In genomic region chr4:26812049-26812729, GRCh38 we compare ENCODE assay signal across 15 cellular contexts. TPM values are rescaled to one million over a fixed set of nuclear protein-coding genes. Genes with fewer than 3 reads are reported as not detected.
A peak's percentile ranks its signal among the peaks of the same experiment; 100 is the strongest.
DNase-seq lines count a peak whose midpoint lies in the region; ATAC-seq lines count a peak whose summit lies in the region.
"Had no signal": no experiment of that assay in that cellular context is flagged by ENCODE, and none has a peak within 500 bp of the region (broad histone marks: within the 10 kb centered on the region; RNA-seq: fewer than 3 reads in every experiment).

No MANE protein-coding gene starts in this region.

- no peaks in the 10 kb centered on the region for H3K36me3 Mint-ChIP-seq in CD4-positive, CD25-positive, alpha-beta regulatory T cell
- H3K36me3 Mint-ChIP-seq in naive B cell: peaks cover 11 to 22% of the 10 kb centered on the region in 2 donors

- peak overlapping the region; percentile 49 for H3K4me3 ChIP-seq in CD4-positive, CD25-positive, alpha-beta regulatory T cell (ENCODE audit: low read depth, low read length)
- H3K4me3 ChIP-seq in effector memory CD4-positive, alpha-beta T cell (ENCODE audit: insufficient read depth, low read depth, low read length, poor library complexity, severe bottlenecking): peak overlapping the region; percentile 30
- H3K4me3 ChIP-seq: esophagus squamous epithelium, ovary had no signal

- no peaks in the 10 kb centered on the region for H3K9me3 ChIP-seq in CD4-positive, CD25-positive, alpha-beta regulatory T cell (ENCODE audit: control insufficient read depth in 2 of 2, low read length in 2 of 2)
- H3K9me3 ChIP-seq in effector memory CD4-positive, alpha-beta T cell (ENCODE audit: control insufficient read depth, low read length): no peaks in the 10 kb centered on the region
- H3K9me3 ChIP-seq: esophagus squamous epithelium, ovary had no signal

- peak overlapping the region in 2 of 3 donors; percentile 90 to 94 for H3K27ac Mint-ChIP-seq in CD4-positive, CD25-positive, alpha-beta regulatory T cell
- no peak overlapping the region for H3K27ac Mint-ChIP-seq in naive B cell
- H3K27ac Mint-ChIP-seq: stimulated activated naive CD8-positive, alpha-beta T cell treated with anti-CD3 and anti-CD28 coated beads, Interleukin-15, amount 100 ng/mL, for 72 hours had no signal

- no peak for ATAC-seq in CD4-positive, CD25-positive, alpha-beta regulatory T cell (ENCODE audit: low read depth in 2 of 2)
- no peak for ATAC-seq in naive B cell (ENCODE audit: low read depth in 2 of 2)
- no peak for ATAC-seq in HG03135 (IDR thresholded peaks at IDR 0.05; ENCODE audit: unreplicated experiment)
- ATAC-seq: stimulated activated naive CD8-positive, alpha-beta T cell treated with anti-CD3 and anti-CD28 coated beads, Interleukin-15, amount 100 ng/mL, for 72 hours had no signal

- H3K27me3 ChIP-seq in CD4-positive, CD25-positive, alpha-beta regulatory T cell (ENCODE audit: control insufficient read depth, insufficient read depth, low read length): no peaks in the 10 kb centered on the region
- no peaks in the 10 kb centered on the region for H3K27me3 ChIP-seq in effector memory CD4-positive, alpha-beta T cell (replicated peaks; ENCODE audit: control insufficient read depth, insufficient read depth, low read length, poor library complexity, severe bottlenecking)
- H3K27me3 ChIP-seq: ovary had no signal

- H3K4me1 ChIP-seq in CD4-positive, CD25-positive, alpha-beta regulatory T cell (ENCODE audit: control insufficient read depth, insufficient read depth, low read length, poor library complexity, severe bottlenecking): peaks cover 9% of the 10 kb centered on the region
- H3K4me1 ChIP-seq in effector memory CD4-positive, alpha-beta T cell (ENCODE audit: control insufficient read depth, insufficient read depth, low read length, poor library complexity, severe bottlenecking): peaks cover 12% of the 10 kb centered on the region

- H3K27ac ChIP-seq in CD4-positive, CD25-positive, alpha-beta regulatory T cell (ENCODE audit: insufficient read depth, low read length, poor library complexity, severe bottlenecking): no peak overlapping the region
- no peak overlapping the region for H3K27ac ChIP-seq in effector memory CD4-positive, alpha-beta T cell (ENCODE audit: insufficient read depth, low read length, poor library complexity, severe bottlenecking)
- H3K27ac ChIP-seq: ovary, VCaP had no signal

- peaks cover 7 to 28% (median 22%) of the 10 kb centered on the region in 4 donors for H3K4me1 Mint-ChIP-seq in CD4-positive, CD25-positive, alpha-beta regulatory T cell
- H3K4me1 Mint-ChIP-seq in naive B cell: peaks cover 39 to 53% (median 48%) of the 10 kb centered on the region in 3 donors

- DNase-seq in CD4-positive, CD25-positive, alpha-beta regulatory T cell: peak in 1 of 3 donors; percentile 49
- peak; percentile 54 for DNase-seq in HT1080 (ENCODE audit: low read depth)
- no peak for DNase-seq in effector memory CD4-positive, alpha-beta T cell
- no peak for DNase-seq in naive B cell
- DNase-seq in DMS79 (lab: John Stamatoyannopoulos, UW): no peak
- no peak for DNase-seq in NCI-H446 treated with DMSO at 0.1 percent for 48 hours (lab: John Stamatoyannopoulos, UW)
- DNase-seq: caudate nucleus; COR-L47; esophagus squamous epithelium; NCI-H345; ovary; stimulated activated CD4-positive, alpha-beta T cell treated with anti-CD3 and anti-CD28 coated beads, Interleukin-2, amount 100 ng/mL, for 48 hours; stimulated activated naive CD8-positive, alpha-beta T cell treated with anti-CD3 and anti-CD28 coated beads, Interleukin-15, amount 100 ng/mL, for 72 hours had no signal

- H3K4me3 Mint-ChIP-seq in CD4-positive, CD25-positive, alpha-beta regulatory T cell: peak overlapping the region; percentile 9 to 83 (median 58)
- peak overlapping the region in 7 of 8 donors; percentile 3 to 82 (median 64) for H3K4me3 Mint-ChIP-seq in naive B cell
- H3K4me3 Mint-ChIP-seq: stimulated activated naive CD8-positive, alpha-beta T cell treated with anti-CD3 and anti-CD28 coated beads, Interleukin-15, amount 100 ng/mL, for 72 hours had no signal

- H3K27me3 Mint-ChIP-seq in CD4-positive, CD25-positive, alpha-beta regulatory T cell: peaks cover 4% of the 10 kb centered on the region
- peaks cover 68 to 78% (median 75%) of the 10 kb centered on the region in 3 donors for H3K27me3 Mint-ChIP-seq in naive B cell
- H3K27me3 Mint-ChIP-seq: stimulated activated naive CD8-positive, alpha-beta T cell treated with anti-CD3 and anti-CD28 coated beads, Interleukin-15, amount 100 ng/mL, for 72 hours had no signal

- no peaks in the 10 kb centered on the region for H3K36me3 ChIP-seq in CD4-positive, CD25-positive, alpha-beta regulatory T cell (ENCODE audit: control insufficient read depth, insufficient read depth, low read length)
- H3K36me3 ChIP-seq in effector memory CD4-positive, alpha-beta T cell (ENCODE audit: control insufficient read depth, insufficient read depth, low read length): no peaks in the 10 kb centered on the region
- H3K36me3 ChIP-seq: esophagus squamous epithelium, ovary had no signal

- H3K9me3 Mint-ChIP-seq in CD4-positive, CD25-positive, alpha-beta regulatory T cell: peaks cover 0 to 5% (median 4%) of the 10 kb centered on the region in 7 donors
- peaks cover 0 to 9% (median 5%) of the 10 kb centered on the region in 7 donors for H3K9me3 Mint-ChIP-seq in naive B cell

RNA-seq across cellular contexts. Expression of gene STIM2, which starts 48.5 kb away (rescaled TPM):
- 83.4 TPM for total RNA-seq in CD4-positive, CD25-positive, alpha-beta regulatory T cell
- polyA plus RNA-seq in CD4-positive, CD25-positive, alpha-beta regulatory T cell: 10 to 100 TPM; 20.2 to 30.5 (median 22.9) TPM
- total RNA-seq in HT1080 (2014; rRNA removed; shearing (Covaris generic)): 13.1 and 16.1 TPM in 2 replicates
- polyA plus RNA-seq in HT1080 (2015; cell fraction: cytosol; rRNA removed): 7.2 and 9.7 TPM in 2 replicates
- 23.8 and 28.3 TPM in 2 replicates for polyA plus RNA-seq in HT1080 (2015; cell fraction: nucleus; rRNA removed)
- polyA plus RNA-seq in naive B cell (ENCODE audit: low read depth in 6 of 6): 10 to 100 TPM; 35.5 to 63.2 (median 46.0) TPM

Comparison
In these comparisons a context has a peak if more than half of its experiments do, and no peak if none do; other contexts are left out.
1. H3K27ac Mint-ChIP-seq: peak in CD4-positive, CD25-positive, alpha-beta regulatory T cell (2 of 3); none in naive B cell (0 of 6).